ENCODE assay signal across 20 cellular contexts in the genomic region with DNA sequence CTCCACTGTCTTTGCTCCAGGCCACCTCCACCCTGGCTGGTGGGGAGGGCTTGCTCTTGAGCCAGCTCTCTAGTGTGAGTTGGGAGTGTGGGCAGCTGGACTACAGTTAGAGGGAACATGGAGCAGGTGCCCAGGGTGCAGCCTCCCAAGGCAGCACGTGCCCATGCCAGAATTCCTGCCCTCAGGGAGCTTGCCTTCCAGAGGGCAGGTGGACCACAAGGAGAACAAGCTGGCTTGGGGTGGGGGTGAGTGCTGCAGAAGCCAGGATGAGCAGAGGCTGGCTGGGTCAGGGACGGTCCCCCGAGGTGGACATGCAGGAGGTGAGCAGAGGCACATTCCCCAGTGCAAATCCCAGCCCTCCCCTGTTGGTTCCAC.
DNase-seq lines count a peak whose midpoint lies in the region; ATAC-seq and TF ChIP-seq lines count a peak whose summit lies in the region.
"Had no signal": no experiment of that assay in that cellular context is flagged by ENCODE, and none has a peak within 500 bp of the region (broad histone marks: within the 10 kb centered on the region; RNA-seq: fewer than 3 reads in every experiment).

No MANE protein-coding gene starts in this region.

- intact Hi-C loops in heart right ventricle (cut with DNase I) (loop anchor here in 2 of 10 donors (5.0 to 10.0 kb wide), 2 partner anchors 88 to 169 kb away; a partner anchor contains a TSS), Right ventricle myocardium superior (cut with DNase I) (no loop called here), stomach (cut with DNase I; ENCODE audit: low total_unique reads) (no loop called here)

- 91% methylated on average over 3 of the region's 3 CpGs for WGBS in heart right ventricle, 2 donors
- WGBS in stomach, 5 donors = 73 to 93% (median 86%) methylated on average over 2 to 3 of the region's 3 CpGs

- H3K4me1 Mint-ChIP-seq in T-cell = peaks cover 8 to 11% (median 10%) of the 10 kb centered on the region in 3 donors

- TF ChIP-seq POLR2A in stomach (IDR thresholded peaks at IDR 0.05) = no peak

- H3K27ac ChIP-seq in heart right ventricle (peak overlapping the region in 7 of 10 donors; percentile 31 to 82 (median 68)), layer of hippocampus (ENCODE audit: low read depth, low read length) (peak overlapping the region; percentile 73), stomach (peak overlapping the region; percentile 60 to 77 (median 75))
- H3K27ac ChIP-seq: SK-N-MC had no signal

- H3K9me3 ChIP-seq in heart right ventricle (no peaks in the 10 kb centered on the region), stomach (no peaks in the 10 kb centered on the region)
- H3K9me3 ChIP-seq: MG63 had no signal

- no peaks in the 10 kb centered on the region for H3K9me3 Mint-ChIP-seq in T-cell

- peaks cover 33% of the 10 kb centered on the region for H3K36me3 Mint-ChIP-seq in T-cell

- H3K4me3 Mint-ChIP-seq in T-cell = no peak overlapping the region
- H3K4me3 Mint-ChIP-seq: activated naive CD8-positive, alpha-beta T cell treated with anti-CD3 and anti-CD28 coated beads for 36 hours; stimulated activated naive CD8-positive, alpha-beta T cell treated with anti-CD3 and anti-CD28 coated beads, Interleukin-15, Interleukin-2, amounts not matched to agents 100 ng/mL and 50 ng/mL, for 24 hours had no signal

- H3K4me1 ChIP-seq in heart right ventricle = peaks cover 28 to 91% (median 59%) of the 10 kb centered on the region in 9 donors
- peaks cover 31 to 73% (median 59%) of the 10 kb centered on the region in 4 donors for H3K4me1 ChIP-seq in stomach

- no peak for TF ChIP-seq CTCF in heart right ventricle (IDR thresholded peaks at IDR 0.05)
- TF ChIP-seq CTCF in stomach (IDR thresholded peaks at IDR 0.05) = no peak

- peaks cover 0 to 57% (median 8%) of the 10 kb centered on the region in 9 donors for H3K36me3 ChIP-seq in heart right ventricle
- peaks cover 11 to 55% (median 33%) of the 10 kb centered on the region in 4 donors for H3K36me3 ChIP-seq in stomach

- H3K4me3 ChIP-seq in heart right ventricle = no peak overlapping the region
- H3K4me3 ChIP-seq in stomach = peak overlapping the region in 1 of 4 donors; percentile 10
- H3K4me3 ChIP-seq: GM12878, MG63, SK-N-MC had no signal

- no peak for TF ChIP-seq EP300 in stomach (IDR thresholded peaks at IDR 0.05)

- no peaks in the 10 kb centered on the region for H3K27me3 ChIP-seq in heart right ventricle
- no peaks in the 10 kb centered on the region for H3K27me3 ChIP-seq in layer of hippocampus (ENCODE audit: control insufficient read depth, insufficient read depth, low read length)
- H3K27me3 ChIP-seq in stomach = no peaks in the 10 kb centered on the region
- H3K27me3 ChIP-seq: MG63 had no signal

- CTCF ChIA-PET in T-cell (lab: Charles Lee) = no interaction called here

- no peak overlapping the region for H3K27ac Mint-ChIP-seq in T-cell
- H3K27ac Mint-ChIP-seq: activated naive CD8-positive, alpha-beta T cell treated with anti-CD3 and anti-CD28 coated beads for 36 hours; stimulated activated naive CD8-positive, alpha-beta T cell treated with anti-CD3 and anti-CD28 coated beads, Interleukin-15, Interleukin-2, amounts not matched to agents 100 ng/mL and 50 ng/mL, for 24 hours had no signal

- POLR2A ChIA-PET in T-cell (lab: Charles Lee) = no interaction called here

- H3K27me3 Mint-ChIP-seq in T-cell = no peaks in the 10 kb centered on the region
- H3K27me3 Mint-ChIP-seq: activated naive CD8-positive, alpha-beta T cell treated with anti-CD3 and anti-CD28 coated beads for 36 hours; stimulated activated naive CD8-positive, alpha-beta T cell treated with anti-CD3 and anti-CD28 coated beads, Interleukin-15, Interleukin-2, amounts not matched to agents 100 ng/mL and 50 ng/mL, for 24 hours had no signal

- ATAC-seq in heart right ventricle (peak in 5 of 8 donors; percentile 4 to 35 (median 5)), Right ventricle myocardium superior (ENCODE audit: poor library complexity) (no peak), HG03175 (IDR thresholded peaks at IDR 0.05; ENCODE audit: unreplicated experiment) (no peak), T-cell (replicated peaks in 1 of 4) (no peak), HG03095 (IDR thresholded peaks at IDR 0.05; ENCODE audit: unreplicated experiment) (no peak)
- ATAC-seq: GM12878 had no signal

- DNase-seq in heart right ventricle (no peak), Right ventricle myocardium superior (no peak), stomach (no peak), MV-4-11 (lab: John Stamatoyannopoulos, UW) (no peak), T-cell (no peak)
- DNase-seq: activated CD4-positive, alpha-beta T cell treated with anti-CD3 and anti-CD28 coated beads, Interleukin-2, amount 50 U/mL, for 1 hour; activated naive CD8-positive, alpha-beta T cell treated with anti-CD3 and anti-CD28 coated beads for 36 hours; activated T-cell treated with anti-CD3 and anti-CD28 coated beads, Interleukin-2, amount 50 U/mL, for 1 hour; glutamatergic neuron; GOT3; NCI-H187 treated with DMSO at 0.1 percent for 48 hours; NCI-H510A; occipital lobe had no signal

Comparison
In these comparisons a context has a peak if more than half of its experiments do, and no peak if none do; other contexts are left out.
1. ATAC-seq: peak in heart right ventricle (5 of 8); none in Right ventricle myocardium superior (single experiment), HG03175 (single experiment), T-cell (0 of 4) and HG03095 (single experiment).
2. Peak in every context shown above with its lines, with median percentiles within 50 percentile points of each other: H3K27ac ChIP-seq.